In the genomic region with DNA sequence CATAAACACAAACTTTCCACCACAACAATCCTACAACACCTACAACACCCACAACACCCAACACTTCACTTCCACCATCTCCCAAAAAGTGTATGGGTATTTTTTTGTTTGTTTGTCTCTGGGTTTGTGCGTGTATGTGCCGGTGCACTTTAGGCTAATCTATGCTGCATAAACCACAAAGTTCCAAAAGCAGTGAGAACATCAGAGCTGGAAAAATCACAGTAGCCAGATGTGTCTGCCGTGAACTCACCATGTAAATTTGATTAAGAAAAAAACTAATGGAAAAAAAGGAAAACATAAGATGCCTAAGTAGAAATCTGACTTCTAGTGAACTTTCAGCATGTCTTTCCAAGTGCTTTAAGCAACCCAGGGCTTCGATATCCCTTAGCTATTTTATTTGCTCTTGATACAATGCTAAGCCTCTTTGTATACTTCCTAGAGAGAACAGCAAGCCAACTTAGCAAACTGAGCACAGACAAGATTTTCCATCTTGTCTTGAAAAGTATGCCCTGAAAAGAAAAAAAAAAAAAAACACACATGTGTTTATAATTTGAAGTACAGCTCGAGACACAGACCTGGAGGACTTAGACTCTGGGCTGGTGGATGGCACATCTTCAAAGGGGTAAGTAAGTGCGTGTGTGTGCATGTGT, we compare ENCODE assay signal across 18 cellular contexts.
A peak's percentile ranks its signal among the peaks of the same experiment; 100 is the strongest.
DNase-seq lines count a peak whose midpoint lies in the region; TF ChIP-seq lines count a peak whose summit lies in the region.
"Had no signal": no experiment of that assay in that cellular context is flagged by ENCODE, and none has a peak within 500 bp of the region (broad histone marks: within the 10 kb centered on the region; RNA-seq: fewer than 3 reads in every experiment).

No MANE protein-coding gene starts in this region.

- H3K4me3 ChIP-seq in AG10803 (ENCODE audit: low read length) (no peak overlapping the region), fibroblast of villous mesenchyme (ENCODE audit: low read depth, low read length) (no peak overlapping the region), skeletal muscle satellite cell (ENCODE audit: low read length) (no peak overlapping the region), tibial nerve (no peak overlapping the region)

- DNase-seq in AG10803 (ENCODE audit: low read depth): peak; percentile 82
- peak; percentile 63 for DNase-seq in amniotic epithelial cell (ENCODE audit: low read depth)
- DNase-seq in fibroblast of villous mesenchyme (ENCODE audit: low read depth): peak; percentile 66
- no peak for DNase-seq in activated CD4-positive, alpha-beta T cell treated with anti-CD3 and anti-CD28 coated beads for 4 hours
- no peak for DNase-seq in activated gamma-delta T cell treated with Interleukin-2 at 50 U/mL for 16 hours
- DNase-seq in iPS-NIHi11 (ENCODE audit: low spot score): no peak
- DNase-seq in tibial nerve (ENCODE audit: low spot score in 2 of 2): no peak
- DNase-seq: activated CD4-positive, CD25-positive, alpha-beta regulatory T cell; activated CD8-positive, alpha-beta memory T cell treated with anti-CD3 and anti-CD28 coated beads for 24 hours; amniotic stem cell; CD8-positive, alpha-beta T cell; DND-41; endodermal cell; NCI-H1092 treated with DMSO at 0.1 percent for 48 hours; NCI-H2171; NCI-H748 treated with DMSO at 0.1 percent for 48 hours; T-cell had no signal

- no peaks in the 10 kb centered on the region for H3K27me3 ChIP-seq in skeletal muscle satellite cell (ENCODE audit: control insufficient read depth, insufficient read depth, low read length)
- H3K27me3 ChIP-seq in tibial nerve: no peaks in the 10 kb centered on the region

- peak overlapping the region in 2 of 4 donors; percentile 12 to 52 for H3K27ac ChIP-seq in tibial nerve

- peak overlapping the region; percentile 18 for H3K4me2 ChIP-seq in skeletal muscle satellite cell (ENCODE audit: low read length)

- no peak for TF ChIP-seq POLR2A in tibial nerve (IDR thresholded peaks at IDR 0.05)

- H3K9me3 ChIP-seq in skeletal muscle satellite cell (replicated peaks; ENCODE audit: low read length): no peaks in the 10 kb centered on the region
- no peaks in the 10 kb centered on the region for H3K9me3 ChIP-seq in tibial nerve

- no peak overlapping the region for H3K9ac ChIP-seq in skeletal muscle satellite cell (ENCODE audit: low read depth, low read length)

- H3K4me1 ChIP-seq in skeletal muscle satellite cell (ENCODE audit: control insufficient read depth, insufficient read depth, low read length) (peaks cover 31% of the 10 kb centered on the region), tibial nerve (peaks cover 0 to 63% (median 8%) of the 10 kb centered on the region in 4 donors)

- H3K36me3 ChIP-seq in skeletal muscle satellite cell (ENCODE audit: insufficient read depth, low read length) (peaks cover 19% of the 10 kb centered on the region), tibial nerve (peaks cover 0 to 2% (median 0%) of the 10 kb centered on the region in 3 donors)

- TF ChIP-seq CTCF in AG10803 (conservative IDR thresholded peaks at IDR 0.05; ENCODE audit: low read length) (no peak), fibroblast of villous mesenchyme (IDR thresholded peaks at IDR 0.05; ENCODE audit: insufficient read depth, low read depth, low read length) (no peak), tibial nerve (IDR thresholded peaks at IDR 0.05) (no peak)

- TF ChIP-seq EP300 in tibial nerve (IDR thresholded peaks at IDR 0.05): no peak

- WGBS in tibial nerve, 2 donors: 45 to 59% methylated on average over 6 of the region's 6 CpGs

Comparison
In these comparisons a context has a peak if more than half of its experiments do, and no peak if none do; other contexts are left out.
1. DNase-seq: peak in AG10803 (single experiment), amniotic epithelial cell (single experiment) and fibroblast of villous mesenchyme (single experiment); none in activated CD4-positive, alpha-beta T cell treated with anti-CD3 and anti-CD28 coated beads for 4 hours (0 of 2), activated gamma-delta T cell treated with Interleukin-2 at 50 U/mL for 16 hours (single experiment), iPS-NIHi11 (single experiment) and tibial nerve (0 of 2).